ENCODE assay signal across 8 cellular contexts in the genomic region with DNA sequence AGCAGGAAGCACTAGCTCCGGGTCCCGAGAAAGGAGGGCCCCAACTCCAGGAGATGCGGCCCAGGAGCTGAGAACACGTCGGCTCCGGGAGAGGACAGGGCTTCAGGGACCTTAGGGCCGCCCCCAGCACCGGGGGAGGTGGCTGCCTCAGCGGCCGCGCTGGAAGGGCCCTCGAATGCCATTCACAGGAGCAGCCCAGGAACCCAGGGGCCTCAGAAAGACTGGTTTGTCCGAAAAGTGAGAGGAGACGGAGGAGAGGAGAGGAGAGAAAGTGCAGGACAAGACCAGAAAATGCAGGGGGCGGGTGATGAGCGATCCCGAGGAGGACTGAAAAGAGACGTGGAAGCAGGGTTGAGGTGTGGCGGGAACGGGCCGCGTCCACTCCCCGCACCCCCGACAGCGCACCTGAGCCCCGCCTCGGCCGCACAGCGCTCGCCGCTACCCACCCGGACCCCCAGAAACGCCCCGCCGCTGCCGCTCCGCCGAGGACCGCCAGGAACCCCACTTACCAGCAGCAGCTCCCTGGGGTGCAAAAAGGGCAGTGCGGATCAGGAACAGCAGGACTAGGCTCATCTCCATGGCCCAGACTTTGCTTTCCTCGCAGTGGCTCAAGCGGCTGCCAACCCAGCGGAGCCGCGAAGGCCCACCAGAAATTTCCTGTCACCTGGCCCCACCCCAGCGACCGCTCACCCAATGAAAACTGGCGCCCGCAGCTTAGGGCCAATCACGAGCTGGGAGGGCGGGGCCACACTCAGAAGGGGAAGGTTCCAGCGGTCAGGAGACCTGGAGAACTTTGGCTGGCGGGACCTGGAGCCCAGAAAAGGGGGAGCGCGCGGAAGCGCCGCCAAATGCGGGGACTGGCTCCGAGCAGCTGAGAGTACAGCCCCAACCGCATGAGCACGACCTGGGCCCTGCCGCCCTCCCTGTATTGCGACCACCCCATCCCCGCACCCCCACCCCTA. TPM values are rescaled to one million over a fixed set of nuclear protein-coding genes. Genes with fewer than 3 reads are reported as not detected.
DNase-seq lines count a peak whose midpoint lies in the region; ATAC-seq, FAIRE-seq and TF ChIP-seq lines count a peak whose summit lies in the region.

No MANE protein-coding gene starts in this region.

- H3K9me3 ChIP-seq in ovary (no peaks in the 10 kb centered on the region), thymus (ENCODE audit: control insufficient read depth) (no peaks in the 10 kb centered on the region)

- no peak for TF ChIP-seq EP300 in ovary (IDR thresholded peaks at IDR 0.05)

- peak; percentile 23 for TF ChIP-seq POLR2A in ovary (IDR thresholded peaks at IDR 0.05)

- H3K36me3 ChIP-seq in ovary (no peaks in the 10 kb centered on the region), thymus (ENCODE audit: control insufficient read depth, insufficient read depth) (no peaks in the 10 kb centered on the region)

- ATAC-seq in GM19468 (IDR thresholded peaks at IDR 0.05; ENCODE audit: extremely low read depth, unreplicated experiment): peak; percentile 66

- H3K27ac ChIP-seq in ovary (peak overlapping the region; percentile 18 to 62), thymus (ENCODE audit: low read depth) (no peak overlapping the region)

- H3K4me3 ChIP-seq in ovary (peak overlapping the region; percentile 86), thymus (ENCODE audit: low read length) (peak overlapping the region; percentile 68)

- WGBS in ovary, 3 donors: 0 to 1% (median 0%) methylated on average over 56 to 65 of the region's 65 CpGs
- WGBS in thymus: under 1% methylated on average over 65 of the region's 65 CpGs

- peaks cover 55% of the 10 kb centered on the region for H3K4me1 Mint-ChIP-seq in activated naive CD4-positive, alpha-beta T cell treated with anti-CD3 and anti-CD28 coated beads, Interleukin-2, amount 50 U/mL, for 24 hours

- peak; percentile 87 for DNase-seq in Caki2 (ENCODE audit: low read depth)
- peak; percentile 96 for DNase-seq in HTR-8/SVneo (ENCODE audit: insufficient read length, low spot score)
- peak; percentile 91 for DNase-seq in SK-MEL-5 (ENCODE audit: low read depth, low spot score)
- peak; percentile 77 to 95 (median 90) for DNase-seq in head of caudate nucleus
- DNase-seq in ovary: peak; percentile 94 to 95 (median 94)

- in situ Hi-C loops in Caki2 (cut with HindIII; ENCODE audit: low pct_unique_long_range_greater_than_20kb, low sequenced_read_pairs): no loop called here
- in situ Hi-C loops in SK-MEL-5 (cut with HindIII; ENCODE audit: low pct_unique_long_range_greater_than_20kb, low sequenced_read_pairs): no loop called here

- no peak for TF ChIP-seq CTCF in ovary (IDR thresholded peaks at IDR 0.05)

- peaks cover under 1% of the 10 kb centered on the region for H3K36me3 Mint-ChIP-seq in activated naive CD4-positive, alpha-beta T cell treated with anti-CD3 and anti-CD28 coated beads, Interleukin-2, amount 50 U/mL, for 24 hours

- intact Hi-C loops in head of caudate nucleus (cut with DNase I): no loop called here
- intact Hi-C loops in ovary (cut with DNase I): loop anchor here in 1 of 4 donors (10.0 kb wide), 1 partner anchor 94 kb away; the partner anchor contains the start of gene MOG

- no peaks in the 10 kb centered on the region for H3K9me3 Mint-ChIP-seq in activated naive CD4-positive, alpha-beta T cell treated with anti-CD3 and anti-CD28 coated beads, Interleukin-2, amount 50 U/mL, for 24 hours

- peak overlapping the region; percentile 97 for H3K4me3 Mint-ChIP-seq in activated naive CD4-positive, alpha-beta T cell treated with anti-CD3 and anti-CD28 coated beads, Interleukin-2, amount 50 U/mL, for 24 hours

- H3K27me3 Mint-ChIP-seq in activated naive CD4-positive, alpha-beta T cell treated with anti-CD3 and anti-CD28 coated beads, Interleukin-2, amount 50 U/mL, for 24 hours: no peaks in the 10 kb centered on the region

- H3K27ac Mint-ChIP-seq in activated naive CD4-positive, alpha-beta T cell treated with anti-CD3 and anti-CD28 coated beads, Interleukin-2, amount 50 U/mL, for 24 hours: peak overlapping the region; percentile 87

- FAIRE-seq in HTR-8/SVneo (lab: Jason Lieb, UNC): peak; percentile 81

- H3K4me1 ChIP-seq in ovary (ENCODE audit: insufficient read depth): peaks cover 1% of the 10 kb centered on the region
- peaks cover 3% of the 10 kb centered on the region for H3K4me1 ChIP-seq in thymus (ENCODE audit: control insufficient read depth, insufficient read depth, low read length)

- H3K27me3 ChIP-seq in ovary (no peaks in the 10 kb centered on the region), thymus (ENCODE audit: control insufficient read depth, insufficient read depth) (peaks cover 42% of the 10 kb centered on the region)

RNA-seq across cellular contexts. Expression of gene HLA-F, which starts 25.4 kb away (rescaled TPM):
- total RNA-seq in Caki2 (2014; rRNA removed; shearing (Covaris generic); ENCODE audit: low replicate concordance): 50.6 and 59.2 TPM in 2 replicates
- 28.0 and 30.4 TPM in 2 replicates for total RNA-seq in SK-MEL-5 (2014; rRNA removed; shearing (Covaris generic))
- polyA plus RNA-seq in SK-MEL-5 (2015; cell fraction: cytosol; rRNA removed): 28.4 and 31.7 TPM in 2 replicates
- 111 and 143 TPM in 2 replicates for polyA plus RNA-seq in SK-MEL-5 (2015; cell fraction: nucleus; rRNA removed)
- total RNA-seq in ovary: 10 to 100 TPM; 16.3 to 43.4 (median 29.6) TPM
- polyA plus RNA-seq in ovary (10 to 100 TPM; 16.8 to 61.6 TPM), thymus (530 TPM)
